20 cellular contexts compared by ENCODE assay signal in genomic region chr13:105655046-105655445, GRCh38.
DNase-seq lines count a peak whose midpoint lies in the region; ATAC-seq and TF ChIP-seq lines count a peak whose summit lies in the region.
"Had no signal": no experiment of that assay in that cellular context is flagged by ENCODE, and none has a peak within 500 bp of the region (broad histone marks: within the 10 kb centered on the region; RNA-seq: fewer than 3 reads in every experiment).

No MANE protein-coding gene starts in this region.

- no peak overlapping the region for H3K4me3 ChIP-seq in choroid plexus epithelial cell (ENCODE audit: low read depth, low read length)
- no peak overlapping the region for H3K4me3 ChIP-seq in mesenchymal stem cell (ENCODE audit: insufficient read depth in 1 of 2, low read depth in 1 of 2, low read length in 2 of 2)
- H3K4me3 ChIP-seq in right atrium auricular region, result no peak overlapping the region
- H3K4me3 ChIP-seq: coronary artery, heart left ventricle, lower lobe of right lung, thyroid gland had no signal

- no peak overlapping the region for H4K8ac ChIP-seq in mesenchymal stem cell (ENCODE audit: low read length)

- H3K36me3 ChIP-seq in mesenchymal stem cell (ENCODE audit: control insufficient read depth in 1 of 2, insufficient read depth in 2 of 2, low read depth in 1 of 2, low read length in 2 of 2) (no peaks in the 10 kb centered on the region), right atrium auricular region (no peaks in the 10 kb centered on the region)
- H3K36me3 ChIP-seq: heart left ventricle, lower lobe of right lung, thyroid gland had no signal

- no peak overlapping the region for H2BK15ac ChIP-seq in mesenchymal stem cell (ENCODE audit: low read depth, poor library complexity, severe bottlenecking)

- no peak overlapping the region for H2AK5ac ChIP-seq in mesenchymal stem cell (ENCODE audit: low read length, severe bottlenecking)

- no peak overlapping the region for H4K91ac ChIP-seq in mesenchymal stem cell (ENCODE audit: low read length)

- H3K9ac ChIP-seq in mesenchymal stem cell (ENCODE audit: low read length), result no peak overlapping the region

- no peaks in the 10 kb centered on the region for H3K79me1 ChIP-seq in mesenchymal stem cell (replicated peaks; ENCODE audit: low read length, poor library complexity, severe bottlenecking)

- no peak overlapping the region for H2BK120ac ChIP-seq in mesenchymal stem cell (ENCODE audit: low read depth, low read length)

- no CpG with 5 or more reads among the region's 2 CpGs for WGBS in mesenchymal stem cell

- TF ChIP-seq CTCF in choroid plexus epithelial cell (conservative IDR thresholded peaks at IDR 0.05; ENCODE audit: low read depth, low read length), result no peak
- TF ChIP-seq CTCF in right atrium auricular region (IDR thresholded peaks at IDR 0.05), result no peak

- no peak overlapping the region for H2BK12ac ChIP-seq in mesenchymal stem cell (ENCODE audit: low read length in 2 of 2)

- peaks cover 18% of the 10 kb centered on the region for H3K9me3 ChIP-seq in mesenchymal stem cell (ENCODE audit: control insufficient read depth, low read length)
- peaks cover 0 to under 1% of the 10 kb centered on the region in 2 donors for H3K9me3 ChIP-seq in right atrium auricular region
- H3K9me3 ChIP-seq: thyroid gland had no signal

- H2BK5ac ChIP-seq in mesenchymal stem cell (ENCODE audit: low read depth, low read length, poor library complexity, severe bottlenecking), result no peak overlapping the region

- no peak overlapping the region for H2AFZ ChIP-seq in mesenchymal stem cell (ENCODE audit: low read depth, low read length)

- no peak overlapping the region for H3K23ac ChIP-seq in mesenchymal stem cell (ENCODE audit: low read length in 2 of 2)

- no peaks in the 10 kb centered on the region for H3K27me3 ChIP-seq in mesenchymal stem cell (ENCODE audit: control insufficient read depth in 1 of 2, insufficient read depth in 1 of 2, low read length in 2 of 2)
- H3K27me3 ChIP-seq in right atrium auricular region, result no peaks in the 10 kb centered on the region
- H3K27me3 ChIP-seq: heart left ventricle, thyroid gland had no signal

- in situ Hi-C loops in KBM-7 (cut with MboI; ENCODE audit: low pct_unique_long_range_greater_than_20kb, low sequenced_read_pairs), result no loop called here

- no peak overlapping the region for H3K14ac ChIP-seq in mesenchymal stem cell (ENCODE audit: low read length in 2 of 2)

- no peak overlapping the region for H3K4me2 ChIP-seq in mesenchymal stem cell (ENCODE audit: low read length, poor library complexity, severe bottlenecking)

- no peak for ATAC-seq in GM21576 (IDR thresholded peaks at IDR 0.05; ENCODE audit: unreplicated experiment)
- ATAC-seq: activated CD8-positive, alpha-beta T cell treated with anti-CD3 and anti-CD28 coated beads, Interleukin-2, amount 10 ng/mL, durations not matched to agents 7 days and 5 days; heart left ventricle; lower lobe of right lung; naive thymus-derived CD4-positive, alpha-beta T cell had no signal

- DNase-seq in ELR (ENCODE audit: low read depth) (peak; percentile 21), RPMI7951 (ENCODE audit: low read depth) (peak; percentile 57), choroid plexus epithelial cell (ENCODE audit: low read depth) (peak; percentile 93), mesenchymal stem cell (peak; percentile 6), cerebellum (ENCODE audit: low spot score) (no peak), right atrium auricular region (ENCODE audit: low spot score) (no peak), KBM-7 (no peak)
- DNase-seq: activated CD4-positive, CD25-positive, alpha-beta regulatory T cell; activated CD8-positive, alpha-beta T cell treated with anti-CD3 and anti-CD28 coated beads, Interleukin-2, amount 10 ng/mL, durations not matched to agents 7 days and 5 days; heart left ventricle; immature natural killer cell; lower lobe of right lung; naive thymus-derived CD4-positive, alpha-beta T cell; posterior cingulate gyrus; SIG-M5; small intestine; T-helper 2 cell; thyroid gland had no signal

- H3K4me1 ChIP-seq in mesenchymal stem cell (ENCODE audit: control insufficient read depth, insufficient read depth, low read depth, low read length) (peaks cover 2% of the 10 kb centered on the region), right atrium auricular region (no peaks in the 10 kb centered on the region)
- H3K4me1 ChIP-seq: heart left ventricle, lower lobe of right lung, thyroid gland had no signal

- no peak overlapping the region for H3K4ac ChIP-seq in mesenchymal stem cell (ENCODE audit: low read depth in 1 of 2, low read length in 2 of 2)

- H3K18ac ChIP-seq in mesenchymal stem cell (ENCODE audit: low read depth in 1 of 2, low read length in 2 of 2), result no peak overlapping the region

- H3K27ac ChIP-seq in mesenchymal stem cell (ENCODE audit: low read length, poor library complexity, severe bottlenecking) (no peak overlapping the region), right atrium auricular region (no peak overlapping the region)
- H3K27ac ChIP-seq: coronary artery, heart left ventricle, lower lobe of right lung, thyroid gland had no signal

Comparison
In these comparisons a context has a peak if more than half of its experiments do, and no peak if none do; other contexts are left out.
1. DNase-seq: peak in ELR (single experiment), RPMI7951 (single experiment), choroid plexus epithelial cell (single experiment) and mesenchymal stem cell (single experiment); none in cerebellum (single experiment), right atrium auricular region (single experiment) and KBM-7 (single experiment).